34 cellular contexts compared by ENCODE assay signal in the genomic region with DNA sequence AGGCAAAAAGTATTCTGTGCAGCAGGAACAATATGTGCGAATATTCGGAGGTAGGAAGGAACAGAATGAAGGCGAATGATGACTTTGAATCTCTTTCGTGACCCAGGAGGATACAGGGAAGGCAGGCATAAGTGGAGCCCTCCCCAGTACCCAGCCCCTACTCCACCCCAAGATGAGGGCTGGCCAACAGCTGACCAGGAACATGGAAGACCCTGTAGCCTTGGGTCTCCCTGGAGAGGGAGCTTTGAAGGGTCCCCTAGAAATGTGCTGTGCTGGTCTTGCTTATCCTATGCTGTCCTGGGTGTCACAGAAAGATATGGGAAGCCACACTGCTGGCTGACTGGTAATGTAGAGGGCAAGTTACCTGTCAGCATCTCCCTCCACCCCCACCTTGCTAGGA.
"Had no signal": no experiment of that assay in that cellular context is flagged by ENCODE, and none has a peak within 500 bp of the region (broad histone marks: within the 10 kb centered on the region; RNA-seq: fewer than 3 reads in every experiment).

No MANE protein-coding gene starts in this region.

- FAIRE-seq: astrocyte, bronchial epithelial cell had no signal

- H3K9me3 ChIP-seq: adrenal gland, ascending aorta, body of pancreas, breast epithelium had no signal

- H3K36me3 ChIP-seq: adrenal gland, ascending aorta, brain microvascular endothelial cell, breast epithelium, cardiac muscle cell had no signal

- H3K27ac ChIP-seq: adrenal gland, ascending aorta, body of pancreas, brain microvascular endothelial cell, breast epithelium, cardiac muscle cell had no signal

- H3K4me3 ChIP-seq: adrenal gland, ascending aorta, body of pancreas, breast epithelium, cardiac muscle cell had no signal

- H3K27me3 ChIP-seq: adrenal gland, ascending aorta, body of pancreas, brain microvascular endothelial cell, breast epithelium, cardiac muscle cell had no signal

- H3K4me1 ChIP-seq: ascending aorta, body of pancreas, breast epithelium had no signal

- DNase-seq: activated effector memory CD4-positive, alpha-beta T cell treated with anti-CD3 and anti-CD28 coated beads, Interleukin-2, amount 50 U/mL, for 16 hours; activated effector memory CD4-positive, alpha-beta T cell treated with Interleukin-2 at 50 U/mL for 16 hours; activated gamma-delta T cell; activated gamma-delta T cell treated with Interleukin-2 at 50 U/mL for 16 hours; activated naive CD4-positive, alpha-beta T cell; activated naive CD4-positive, alpha-beta T cell treated with anti-CD3 and anti-CD28 coated beads for 36 hours; activated naive CD4-positive, alpha-beta T cell treated with anti-CD3 and anti-CD28 coated beads, Interleukin-2, amount 10 ng/mL, durations not matched to agents 7 days and 5 days; activated naive CD4-positive, alpha-beta T cell treated with anti-CD3 and anti-CD28 coated beads, Interleukin-2, amount 50 U/mL, for 16 hours; activated naive CD4-positive, alpha-beta T cell treated with Interleukin-2 at 50 U/mL for 16 hours; activated naive CD8-positive, alpha-beta T cell treated with anti-CD3 and anti-CD28 coated beads for 36 hours; activated naive CD8-positive, alpha-beta T cell treated with anti-CD3 and anti-CD28 coated beads, Interleukin-2, amount 10 ng/mL, durations not matched to agents 7 days and 5 days; activated naive CD8-positive, alpha-beta T cell treated with anti-CD3 and anti-CD28 coated beads, Interleukin-2, amount 50 U/mL, for 24 hours; activated T-cell treated with anti-CD3 and anti-CD28 coated beads for 4 hours; activated T-cell treated with anti-CD3 and anti-CD28 coated beads, Interleukin-2, amount 50 U/mL, for 1 hour; activated T-cell treated with anti-CD3 and anti-CD28 coated beads, Interleukin-2, amount 50 U/mL, for 24 hours; activated T-cell treated with anti-CD3 and anti-CD28 coated beads, Interleukin-2, amount 50 U/mL, for 4 hours; activated T-cell treated with anti-CD3 and anti-CD28 coated beads, Interleukin-2, amount 50 U/mL, for 48 hours; activated T-cell treated with anti-CD3 and anti-CD28 coated beads, Interleukin-2, amount 50 U/mL, for 72 hours; adrenal gland; amniotic stem cell; anterior cingulate cortex; aorta; body of pancreas; brain microvascular endothelial cell; caudate nucleus; central memory CD4-positive, alpha-beta T cell; cerebellar nuclear complex had no signal

- ATAC-seq: activated naive CD4-positive, alpha-beta T cell treated with anti-CD3 and anti-CD28 coated beads, Interleukin-2, amount 50 U/mL, for 72 hours; activated naive CD8-positive, alpha-beta T cell treated with anti-CD3 and anti-CD28 coated beads, Interleukin-2, amount 50 U/mL, for 24 hours; activated T-cell treated with anti-CD3 and anti-CD28 coated beads, Interleukin-2, amount 50 U/mL, for 4 hours; activated T-cell treated with anti-CD3 and anti-CD28 coated beads, Interleukin-2, amount 50 U/mL, for 72 hours; activated T-helper 17 cell treated with anti-CD3 and anti-CD28 coated beads, Interleukin-2, amount 50 U/mL, for 72 hours; body of pancreas had no signal
